Comparison of ENCODE assay signal across 18 cellular contexts in genomic region chr9:70477146-70477745, GRCh38.
DNase-seq lines count a peak whose midpoint lies in the region; FAIRE-seq and TF ChIP-seq lines count a peak whose summit lies in the region.
"Had no signal": no experiment of that assay in that cellular context is flagged by ENCODE, and none has a peak within 500 bp of the region (broad histone marks: within the 10 kb centered on the region; RNA-seq: fewer than 3 reads in every experiment).

No MANE protein-coding gene starts in this region.

- DNase-seq in H54 (ENCODE audit: insufficient read length, low spot score) (peak; percentile 42), SJCRH30 (peak; percentile 33 to 51), fibroblast of mammary gland (ENCODE audit: low read depth) (peak; percentile 67), DMS 273 (lab: John Stamatoyannopoulos, UW; ENCODE audit: unreplicated experiment) (no peak), HEK293T (ENCODE audit: extremely low spot score) (no peak), NCI-H510A (lab: John Stamatoyannopoulos, UW) (no peak), mesenchymal stem cell (no peak)
- DNase-seq: activated CD4-positive, CD25-positive, alpha-beta regulatory T cell; activated T-cell treated with anti-CD3 and anti-CD28 coated beads for 4 hours; GF-D8; H9; NCI-H1048; NCI-H2171 treated with DMSO at 0.1 percent for 48 hours; psoas muscle; stimulated activated CD4-positive, alpha-beta T cell treated with anti-CD3 and anti-CD28 coated beads, Interleukin-4, amount 100 ng/mL, for 24 hours had no signal

- H3K4ac ChIP-seq in mesenchymal stem cell (ENCODE audit: low read depth in 1 of 2, low read length in 2 of 2): no peak overlapping the region

- H3K27ac ChIP-seq in SJCRH30: no peak overlapping the region
- peak overlapping the region; percentile 100 for H3K27ac ChIP-seq in stomach smooth muscle (ENCODE audit: low read length)
- H3K27ac ChIP-seq in mesenchymal stem cell (ENCODE audit: low read length, poor library complexity, severe bottlenecking): no peak overlapping the region
- H3K27ac ChIP-seq: psoas muscle had no signal

- H4K91ac ChIP-seq in mesenchymal stem cell (ENCODE audit: low read length): no peak overlapping the region

- H3K9me3 ChIP-seq in SJCRH30 (replicated peaks) (no peaks in the 10 kb centered on the region), stomach smooth muscle (ENCODE audit: control insufficient read depth in 2 of 2, low read length in 2 of 2) (no peaks in the 10 kb centered on the region), mesenchymal stem cell (ENCODE audit: control insufficient read depth, low read length) (no peaks in the 10 kb centered on the region)
- H3K9me3 ChIP-seq: psoas muscle had no signal

- no peak overlapping the region for H2BK15ac ChIP-seq in mesenchymal stem cell (ENCODE audit: low read depth, poor library complexity, severe bottlenecking)

- TF ChIP-seq CTCF in fibroblast of mammary gland (conservative IDR thresholded peaks at IDR 0.05; ENCODE audit: control insufficient read depth, insufficient read depth, low read depth, low read length): no peak

- H2BK120ac ChIP-seq in mesenchymal stem cell (ENCODE audit: low read depth, low read length): no peak overlapping the region

- no peaks in the 10 kb centered on the region for H3K27me3 ChIP-seq in SJCRH30
- no peaks in the 10 kb centered on the region for H3K27me3 ChIP-seq in stomach smooth muscle (ENCODE audit: control insufficient read depth in 1 of 2, insufficient read depth in 2 of 2, low read length in 2 of 2)
- no peaks in the 10 kb centered on the region for H3K27me3 ChIP-seq in mesenchymal stem cell (ENCODE audit: control insufficient read depth in 1 of 2, insufficient read depth in 1 of 2, low read length in 2 of 2)

- H3K18ac ChIP-seq in mesenchymal stem cell (ENCODE audit: low read depth in 1 of 2, low read length in 2 of 2): peak overlapping the region in 1 of 2 experiments; percentile 34

- H3K4me2 ChIP-seq in mesenchymal stem cell (ENCODE audit: low read length, poor library complexity, severe bottlenecking): no peak overlapping the region

- H3K4me1 ChIP-seq in SJCRH30 (peaks cover 28% of the 10 kb centered on the region), stomach smooth muscle (ENCODE audit: control insufficient read depth, insufficient read depth, low read length) (peaks cover 51% of the 10 kb centered on the region), mesenchymal stem cell (ENCODE audit: control insufficient read depth, insufficient read depth, low read depth, low read length) (peaks cover 10% of the 10 kb centered on the region)

- H2BK12ac ChIP-seq in mesenchymal stem cell (ENCODE audit: low read length in 2 of 2): no peak overlapping the region

- CTCF ChIA-PET in HEK293T (lab: Yijun Ruan, JAX): no interaction called here

- no peak overlapping the region for H3K4me3 ChIP-seq in SJCRH30
- H3K4me3 ChIP-seq in fibroblast of mammary gland (ENCODE audit: control insufficient read depth, low read depth, low read length): no peak overlapping the region
- no peak overlapping the region for H3K4me3 ChIP-seq in stomach smooth muscle (ENCODE audit: low read length in 2 of 2)
- H3K4me3 ChIP-seq in mesenchymal stem cell (ENCODE audit: insufficient read depth in 1 of 2, low read depth in 1 of 2, low read length in 2 of 2): no peak overlapping the region
- H3K4me3 ChIP-seq: psoas muscle had no signal

- no peak for FAIRE-seq in H54 (lab: Jason Lieb, UNC)
- FAIRE-seq: GM18507, islet of Langerhans had no signal

- H3K23ac ChIP-seq in mesenchymal stem cell (ENCODE audit: low read length in 2 of 2): no peak overlapping the region

- no peak overlapping the region for H2AK5ac ChIP-seq in mesenchymal stem cell (ENCODE audit: low read length, severe bottlenecking)

- 93% methylated on average over 5 of the region's 5 CpGs for WGBS in mesenchymal stem cell

- H3K36me3 ChIP-seq in SJCRH30 (no peaks in the 10 kb centered on the region), stomach smooth muscle (ENCODE audit: control insufficient read depth in 2 of 2, insufficient read depth in 2 of 2, low read length in 2 of 2) (no peaks in the 10 kb centered on the region), mesenchymal stem cell (ENCODE audit: control insufficient read depth in 1 of 2, insufficient read depth in 2 of 2, low read depth in 1 of 2, low read length in 2 of 2) (no peaks in the 10 kb centered on the region)

- H3K9ac ChIP-seq in stomach smooth muscle (ENCODE audit: low read length in 2 of 2) (no peak overlapping the region), mesenchymal stem cell (ENCODE audit: low read length) (no peak overlapping the region)

- POLR2A ChIA-PET in HEK293T (lab: Yijun Ruan, JAX): no interaction called here

- TF ChIP-seq POLR2A in H54 (IDR thresholded peaks at IDR 0.05; ENCODE audit: low read depth, low read length): no peak

- H3K14ac ChIP-seq in mesenchymal stem cell (ENCODE audit: low read length in 2 of 2): no peak overlapping the region

- H2BK5ac ChIP-seq in mesenchymal stem cell (ENCODE audit: low read depth, low read length, poor library complexity, severe bottlenecking): no peak overlapping the region

- no peak overlapping the region for H4K8ac ChIP-seq in mesenchymal stem cell (ENCODE audit: low read length)

- no peak overlapping the region for H2AFZ ChIP-seq in mesenchymal stem cell (ENCODE audit: low read depth, low read length)

- H3K79me1 ChIP-seq in mesenchymal stem cell (replicated peaks; ENCODE audit: low read length, poor library complexity, severe bottlenecking): no peaks in the 10 kb centered on the region

TF ChIP-seq in HEK293T, 16 proteins besides CTCF, POLR2A, EP300 and RAD21:
- TF ChIP-seq FOXM1 (IDR thresholded peaks at IDR 0.05; ENCODE audit: borderline replicate concordance): no peak
- no peak for TF ChIP-seq BHLHE40 (IDR thresholded peaks at IDR 0.05; ENCODE audit: borderline replicate concordance)
- TF ChIP-seq FOXA1 (IDR thresholded peaks at IDR 0.05): no peak
- TF ChIP-seq CTBP1 (IDR thresholded peaks at IDR 0.05; ENCODE audit: borderline replicate concordance): no peak
- no peak for TF ChIP-seq ZNF384 (IDR thresholded peaks at IDR 0.05)
- no peak for TF ChIP-seq FOXK2 (IDR thresholded peaks at IDR 0.05)
- TF ChIP-seq SUZ12 (IDR thresholded peaks at IDR 0.05): no peak
- no peak for TF ChIP-seq ELF4 (IDR thresholded peaks at IDR 0.05)
- no peak for TF ChIP-seq LEF1 (IDR thresholded peaks at IDR 0.05; ENCODE audit: borderline replicate concordance)
- no peak for TF ChIP-seq SP1 (IDR thresholded peaks at IDR 0.05)

Comparison
In these comparisons a context has a peak if more than half of its experiments do, and no peak if none do; other contexts are left out.
1. DNase-seq: peak in H54 (single experiment), SJCRH30 (2 of 2) and fibroblast of mammary gland (single experiment); none in DMS 273 (single experiment), HEK293T (single experiment), NCI-H510A (single experiment) and mesenchymal stem cell (single experiment).